8 cellular contexts compared by ENCODE assay signal in the genomic region with DNA sequence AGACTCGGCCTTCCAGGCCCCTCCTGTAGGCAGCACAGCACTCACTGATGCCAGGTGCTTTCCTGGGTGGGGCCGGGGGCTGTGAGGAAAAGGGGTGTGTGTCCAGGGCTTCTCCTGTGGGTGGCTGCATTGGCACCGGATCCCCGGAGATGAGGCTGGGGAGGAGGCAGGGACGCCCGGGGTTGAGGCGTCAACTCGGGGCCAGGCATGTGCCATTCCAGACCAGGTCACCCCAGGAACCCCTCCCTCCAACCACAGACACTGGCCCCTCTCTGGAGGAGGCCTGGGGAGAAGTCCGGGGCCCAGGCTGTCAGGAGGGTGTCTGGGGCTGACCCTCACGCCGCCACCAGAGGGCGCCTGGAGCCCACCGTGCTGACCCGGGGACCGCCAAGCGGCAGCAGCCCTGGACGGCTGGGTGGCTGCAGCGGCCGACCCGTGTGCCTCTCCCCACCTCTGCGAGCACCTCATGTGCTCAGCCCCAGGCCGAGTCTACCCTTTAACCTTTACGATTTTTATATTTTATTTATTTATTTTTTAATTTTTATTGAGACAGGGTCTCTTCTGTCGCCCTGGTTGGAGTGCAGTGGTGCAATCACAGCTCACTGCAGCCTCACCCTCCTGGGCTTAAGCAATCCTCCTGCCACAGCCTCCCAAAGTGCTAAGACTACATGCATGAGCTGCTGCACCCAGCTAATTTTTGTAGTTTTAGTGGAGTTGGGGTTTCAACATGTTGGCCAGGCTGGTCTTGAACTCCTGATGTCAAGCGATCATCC. TPM values are rescaled to one million over a fixed set of nuclear protein-coding genes. Genes with fewer than 3 reads are reported as not detected.
DNase-seq lines count a peak whose midpoint lies in the region; ATAC-seq and TF ChIP-seq lines count a peak whose summit lies in the region.

No MANE protein-coding gene starts in this region.

- H3K4me3 ChIP-seq in heart right ventricle = no peak overlapping the region

- ATAC-seq in heart right ventricle (peak; percentile 51 to 80 (median 66)), sciatic nerve (peak; percentile 67), HG03095 (IDR thresholded peaks at IDR 0.05; ENCODE audit: unreplicated experiment) (no peak), GM19324 (IDR thresholded peaks at IDR 0.05; ENCODE audit: low FRiP score, unreplicated experiment) (no peak)

- no peaks in the 10 kb centered on the region for H3K9me3 Mint-ChIP-seq in T-helper 2 cell treated with Interferon-gamma antibody and Interleukin-4, amounts not matched to agents 5 μg/mL and 100 μg/mL, for 36 hours

- intact Hi-C loops in heart right ventricle (cut with DNase I) = loop anchor here (1.0 to 10.0 kb wide), 10 partner anchors 29 to 386 kb away; partner anchors contain the start of genes CHTF18 (in 3 of the 10), RPUSD1 (in 3 of the 10), C1QTNF8 (in 1 of the 10) and CIAO3 (in 1 of the 10)
- intact Hi-C loops in sciatic nerve (cut with DNase I) = loop anchor here (2.0 kb wide), 1 partner anchor 73 kb away; no protein-coding TSS in a partner anchor

- no peaks in the 10 kb centered on the region for H3K36me3 Mint-ChIP-seq in T-helper 2 cell treated with Interferon-gamma antibody and Interleukin-4, amounts not matched to agents 5 μg/mL and 100 μg/mL, for 36 hours (ENCODE audit: low read depth)

- no peaks in the 10 kb centered on the region for H3K4me1 Mint-ChIP-seq in T-helper 2 cell treated with Interferon-gamma antibody and Interleukin-4, amounts not matched to agents 5 μg/mL and 100 μg/mL, for 36 hours (ENCODE audit: low read depth)

- no peak overlapping the region for H3K4me3 Mint-ChIP-seq in T-helper 2 cell treated with Interferon-gamma antibody and Interleukin-4, amounts not matched to agents 5 μg/mL and 100 μg/mL, for 36 hours

- no peak overlapping the region for H3K27ac ChIP-seq in heart right ventricle

- no peaks in the 10 kb centered on the region for H3K36me3 ChIP-seq in heart right ventricle

- H3K27me3 ChIP-seq in heart right ventricle = peaks cover 5 to 71% (median 47%) of the 10 kb centered on the region in 7 donors

- TF ChIP-seq CTCF in heart right ventricle (IDR thresholded peaks at IDR 0.05) = peak; percentile 91 to 98 (median 96)

- TF ChIP-seq RAD21 in Ishikawa (IDR thresholded peaks at IDR 0.05; ENCODE audit: low read depth) = peak; percentile 90

- peaks cover 17 to 35% (median 26%) of the 10 kb centered on the region in 9 donors for H3K4me1 ChIP-seq in heart right ventricle

- peak; percentile 34 for DNase-seq in DMS53 treated with DMSO at 0.1 percent for 48 hours (lab: John Stamatoyannopoulos, UW; ENCODE audit: unreplicated experiment)
- peak; percentile 76 for DNase-seq in T-helper 2 cell treated with Interferon-gamma antibody and Interleukin-4, amounts not matched to agents 5 μg/mL and 100 μg/mL, for 36 hours (ENCODE audit: low spot score)
- peak; percentile 42 for DNase-seq in amniotic epithelial cell (ENCODE audit: low read depth)
- DNase-seq in heart right ventricle = peak; percentile 72 to 88
- peak; percentile 90 for DNase-seq in sciatic nerve (ENCODE audit: low spot score)

- no peaks in the 10 kb centered on the region for H3K9me3 ChIP-seq in heart right ventricle

- peaks cover 44% of the 10 kb centered on the region for H3K27me3 Mint-ChIP-seq in T-helper 2 cell treated with Interferon-gamma antibody and Interleukin-4, amounts not matched to agents 5 μg/mL and 100 μg/mL, for 36 hours (ENCODE audit: low read depth)

- TF ChIP-seq EP300 in Ishikawa (IDR thresholded peaks at IDR 0.05; ENCODE audit: borderline replicate concordance) = no peak

- WGBS in heart right ventricle, 2 donors = 14% methylated on average over 23 to 25 of the region's 25 CpGs

- no peak overlapping the region for H3K27ac Mint-ChIP-seq in T-helper 2 cell treated with Interferon-gamma antibody and Interleukin-4, amounts not matched to agents 5 μg/mL and 100 μg/mL, for 36 hours

TF ChIP-seq in Ishikawa, 13 proteins besides CTCF, POLR2A, EP300 and RAD21:
- TF ChIP-seq YY1 (IDR thresholded peaks at IDR 0.05; ENCODE audit: low read depth) = no peak

RNA-seq across cellular contexts. Expression of gene METRN, which starts 3.2 kb away (rescaled TPM):
- total RNA-seq in heart right ventricle (10 to 100 TPM; 51.4 to 77.2 (median 60.5) TPM), sciatic nerve (120 TPM)
- 100 to 1,000 TPM in 1 of 2 donors, 10 to 100 TPM in 1; 54.0 to 103 TPM for polyA plus RNA-seq in heart right ventricle

RNA-seq across cellular contexts. Expression of gene FBXL16, which starts 6.1 kb away (rescaled TPM):
- total RNA-seq in heart right ventricle (under 1 TPM in 6 of 10 donors, not detected in 4; 0.07 to 0.64 (median 0.12) TPM), sciatic nerve (6.5 TPM)
- polyA plus RNA-seq in heart right ventricle = under 1 TPM; 0.04 to 0.07 TPM

RNA-seq across cellular contexts. Expression of gene ANTKMT, which starts 9.2 kb away (rescaled TPM):
- 10 to 100 TPM; 23.3 to 40.3 (median 31.0) TPM for total RNA-seq in heart right ventricle
- polyA plus RNA-seq in heart right ventricle = 10 to 100 TPM; 37.3 to 91.1 TPM
- 26.3 TPM for total RNA-seq in sciatic nerve

RNA-seq across cellular contexts. Expression of gene CCDC78, which starts 14.5 kb away (rescaled TPM):
- total RNA-seq in heart right ventricle (1 to 10 TPM in 1 of 10 donors, under 1 TPM in 8, not detected in 1; 0.21 to 1.0 (median 0.30) TPM), sciatic nerve (2.1 TPM)
- 1 to 10 TPM in 1 of 2 donors, under 1 TPM in 1; 0.77 to 1.7 TPM for polyA plus RNA-seq in heart right ventricle

RNA-seq across cellular contexts. Expression of gene HAGHL, which starts 15.2 kb away (rescaled TPM):
- total RNA-seq in heart right ventricle (10 to 100 TPM in 7 of 10 donors, 1 to 10 TPM in 3; 5.1 to 23.3 (median 10.6) TPM), sciatic nerve (6.5 TPM)
- 10 to 100 TPM; 17.9 to 80.0 TPM for polyA plus RNA-seq in heart right ventricle

Comparison
In these comparisons a context has a peak if more than half of its experiments do, and no peak if none do; other contexts are left out.
1. DNase-seq: peak in every context shown above with its lines; median percentile 90 in sciatic nerve; 80 in heart right ventricle; 76 in T-helper 2 cell treated with Interferon-gamma antibody and Interleukin-4, amounts not matched to agents 5 μg/mL and 100 μg/mL, for 36 hours; 42 in amniotic epithelial cell; 34 in DMS53 treated with DMSO at 0.1 percent for 48 hours.
2. ATAC-seq: peak in heart right ventricle (8 of 8) and sciatic nerve (single experiment); none in HG03095 (single experiment) and GM19324 (single experiment).